ENCODE assay signal across 8 cellular contexts in the genomic region with DNA sequence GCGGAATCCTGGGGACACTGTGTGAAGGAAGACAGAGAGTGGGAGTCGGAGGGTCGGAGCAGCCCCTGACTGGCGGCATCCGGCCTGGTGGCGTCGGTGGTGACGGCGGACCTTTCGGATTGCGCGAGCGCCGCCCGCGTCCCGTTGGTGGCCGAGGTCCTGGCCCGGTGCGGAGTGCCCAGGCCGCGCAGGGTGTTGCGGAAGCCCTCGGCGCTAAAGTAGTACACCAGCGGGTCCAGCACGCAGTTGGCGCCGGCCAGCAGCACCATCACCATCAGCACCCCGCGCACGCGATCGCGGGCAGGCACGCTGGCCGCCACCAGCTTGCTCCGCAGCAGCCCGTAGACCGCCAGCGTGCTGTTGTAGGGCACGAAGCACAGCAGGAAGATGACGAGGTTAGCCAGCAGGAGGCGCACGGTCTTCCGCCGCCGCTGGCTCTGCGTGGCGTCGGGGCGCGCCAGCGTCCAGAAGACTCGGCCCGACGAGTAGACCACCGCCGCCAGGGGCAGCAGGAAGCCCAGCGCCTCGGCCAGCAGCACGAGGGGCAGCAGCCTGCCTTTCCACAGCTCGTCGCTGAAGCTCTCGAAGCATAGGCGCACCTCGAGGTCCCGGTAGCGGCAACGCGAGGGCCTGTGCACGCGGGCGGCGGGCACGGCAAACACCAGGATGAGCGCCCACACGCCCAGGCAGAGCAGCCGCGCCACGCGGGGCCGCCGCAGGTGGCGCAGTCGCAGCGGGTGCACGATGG. TPM values are rescaled to one million over a fixed set of nuclear protein-coding genes. Genes with fewer than 3 reads are reported as not detected.
A peak's percentile ranks its signal among the peaks of the same experiment; 100 is the strongest.
DNase-seq lines count a peak whose midpoint lies in the region; ATAC-seq and TF ChIP-seq lines count a peak whose summit lies in the region.

No MANE protein-coding gene starts in this region.

- DNase-seq in T-helper 2 cell treated with Interferon-gamma antibody and Interleukin-4, amounts not matched to agents 5 μg/mL and 100 μg/mL, for 36 hours (ENCODE audit: low spot score): peak; percentile 54
- peak; percentile 41 for DNase-seq in central memory CD4-positive, alpha-beta T cell
- DNase-seq in left lung (peak; percentile 56 to 91), testis (peak; percentile 71), cerebellar nuclear complex (lab: John Stamatoyannopoulos, UW) (no peak), colonic mucosa (no peak), NCI-H1105 treated with DMSO at 0.1 percent for 48 hours (lab: John Stamatoyannopoulos, UW) (no peak)

- TF ChIP-seq CTCF in left lung (IDR thresholded peaks at IDR 0.05) (peak; percentile 53 to 82), testis (IDR thresholded peaks at IDR 0.05) (peak; percentile 31 to 65 (median 44)), colonic mucosa (IDR thresholded peaks at IDR 0.05) (no peak)

- peak overlapping the region in 1 of 2 donors; percentile 24 for H3K9ac ChIP-seq in colonic mucosa (ENCODE audit: low read depth in 2 of 2, low read length in 2 of 2)

- H3K27me3 ChIP-seq in left lung (peaks cover 0 to 15% of the 10 kb centered on the region in 2 donors), testis (no peaks in the 10 kb centered on the region), colonic mucosa (no peaks in the 10 kb centered on the region)

- H3K4me3 ChIP-seq in left lung: peak overlapping the region in 1 of 2 donors; percentile 36
- H3K4me3 ChIP-seq in testis: peak overlapping the region; percentile 20 to 27
- H3K4me3 ChIP-seq in colonic mucosa: no peak overlapping the region

- H3K27me3 Mint-ChIP-seq in T-helper 2 cell treated with Interferon-gamma antibody and Interleukin-4, amounts not matched to agents 5 μg/mL and 100 μg/mL, for 36 hours (ENCODE audit: low read depth): no peaks in the 10 kb centered on the region

- peak overlapping the region; percentile 38 for H3K4me3 Mint-ChIP-seq in T-helper 2 cell treated with Interferon-gamma antibody and Interleukin-4, amounts not matched to agents 5 μg/mL and 100 μg/mL, for 36 hours

- no peak for TF ChIP-seq POLR2A in testis (IDR thresholded peaks at IDR 0.05)

- intact Hi-C loops in left lung (cut with DNase I) (no loop called here), testis (cut with DNase I; ENCODE audit: low total_unique reads) (no loop called here), colonic mucosa (cut with DNase I) (no loop called here)

- no peak overlapping the region for H3K27ac ChIP-seq in left lung
- no peak overlapping the region for H3K27ac ChIP-seq in testis
- no peak overlapping the region for H3K27ac ChIP-seq in colonic mucosa

- ATAC-seq in left lung (peak; percentile 69), GM18868 (IDR thresholded peaks at IDR 0.05; ENCODE audit: unreplicated experiment) (no peak)

- WGBS in testis, 2 donors: 28 to 46% methylated on average over 12 to 83 of the region's 88 CpGs

- no peaks in the 10 kb centered on the region for H3K36me3 ChIP-seq in left lung
- H3K36me3 ChIP-seq in testis (ENCODE audit: low read depth, missing control alignments): no peaks in the 10 kb centered on the region
- no peaks in the 10 kb centered on the region for H3K36me3 ChIP-seq in colonic mucosa

- H3K9me3 ChIP-seq in left lung (no peaks in the 10 kb centered on the region), testis (no peaks in the 10 kb centered on the region), colonic mucosa (no peaks in the 10 kb centered on the region)

- no peaks in the 10 kb centered on the region for H3K9me3 Mint-ChIP-seq in T-helper 2 cell treated with Interferon-gamma antibody and Interleukin-4, amounts not matched to agents 5 μg/mL and 100 μg/mL, for 36 hours

- peaks cover 7% of the 10 kb centered on the region for H3K36me3 Mint-ChIP-seq in T-helper 2 cell treated with Interferon-gamma antibody and Interleukin-4, amounts not matched to agents 5 μg/mL and 100 μg/mL, for 36 hours (ENCODE audit: low read depth)

- peaks cover 9% of the 10 kb centered on the region for H3K4me1 Mint-ChIP-seq in T-helper 2 cell treated with Interferon-gamma antibody and Interleukin-4, amounts not matched to agents 5 μg/mL and 100 μg/mL, for 36 hours (ENCODE audit: low read depth)

- no peak overlapping the region for H3K27ac Mint-ChIP-seq in T-helper 2 cell treated with Interferon-gamma antibody and Interleukin-4, amounts not matched to agents 5 μg/mL and 100 μg/mL, for 36 hours

- peaks cover 0 to 17% of the 10 kb centered on the region in 2 donors for H3K4me1 ChIP-seq in left lung
- no peaks in the 10 kb centered on the region for H3K4me1 ChIP-seq in testis
- H3K4me1 ChIP-seq in colonic mucosa: no peaks in the 10 kb centered on the region

RNA-seq across cellular contexts. Expression of gene CHD4, which starts 13.1 kb away (rescaled TPM):
- 100 to 1,000 TPM; 159 to 171 TPM for total RNA-seq in left lung
- 100 to 1,000 TPM; 314 to 328 TPM for total RNA-seq in testis
- polyA plus RNA-seq in testis (ENCODE audit: insufficient read depth, low read depth, low replicate concordance): 160 TPM
- total RNA-seq in colonic mucosa: 100 to 1,000 TPM; 153 to 199 TPM

RNA-seq across cellular contexts. Expression of gene LPAR5, which starts 15.4 kb away (rescaled TPM):
- total RNA-seq in left lung (1 to 10 TPM; 1.5 to 2.0 TPM), testis (1 to 10 TPM; 1.5 to 2.4 TPM), colonic mucosa (10 to 100 TPM; 27.0 to 32.7 TPM)
- polyA plus RNA-seq in testis (ENCODE audit: insufficient read depth, low read depth, low replicate concordance): 3.1 TPM

RNA-seq across cellular contexts. Expression of gene ACRBP, which starts 26.9 kb away (rescaled TPM):
- total RNA-seq in left lung (1 to 10 TPM; 4.9 to 6.3 TPM), testis (100 to 1,000 TPM; 172 to 241 TPM), colonic mucosa (1 to 10 TPM; 1.6 to 1.9 TPM)
- polyA plus RNA-seq in testis (ENCODE audit: insufficient read depth, low read depth, low replicate concordance): 715 TPM

RNA-seq across cellular contexts. Expression of gene ING4, which starts 42.6 kb away (rescaled TPM):
- 10 to 100 TPM; 23.1 to 38.0 TPM for total RNA-seq in left lung
- 10 to 100 TPM; 58.3 to 63.0 TPM for total RNA-seq in testis
- polyA plus RNA-seq in testis (ENCODE audit: insufficient read depth, low read depth, low replicate concordance): 48.1 TPM
- total RNA-seq in colonic mucosa: 10 to 100 TPM; 20.0 to 33.8 TPM

RNA-seq across cellular contexts. Expression of gene NOP2, which starts 52.2 kb away (rescaled TPM):
- total RNA-seq in left lung (10 to 100 TPM; 23.4 to 48.1 TPM), testis (10 to 100 TPM; 51.8 to 60.3 TPM), colonic mucosa (10 to 100 TPM; 19.1 to 39.6 TPM)
- polyA plus RNA-seq in testis (ENCODE audit: insufficient read depth, low read depth, low replicate concordance): 38.6 TPM

Comparison
In these comparisons a context has a peak if more than half of its experiments do, and no peak if none do; other contexts are left out.
1. DNase-seq: peak in T-helper 2 cell treated with Interferon-gamma antibody and Interleukin-4, amounts not matched to agents 5 μg/mL and 100 μg/mL, for 36 hours (single experiment), central memory CD4-positive, alpha-beta T cell (single experiment), left lung (2 of 2) and testis (single experiment); none in cerebellar nuclear complex (0 of 2), colonic mucosa (single experiment) and NCI-H1105 treated with DMSO at 0.1 percent for 48 hours (single experiment).
2. RNA of gene LPAR5, which starts 15.4 kb away (total RNA-seq): 27.0 to 32.7 TPM in colonic mucosa; 1.5 to 2.4 TPM in testis and 1.5 to 2.0 TPM in left lung; every median in the first group is over 4 times any median in the second.
3. RNA of gene ACRBP, which starts 26.9 kb away (total RNA-seq): 172 to 241 TPM in testis; 4.9 to 6.3 TPM in left lung and 1.6 to 1.9 TPM in colonic mucosa; every median in the first group is over 10 times any median in the second.